ENCODE assay signal across 8 cellular contexts in genomic region chr3:183427206-183428139, GRCh38. TPM values are rescaled to one million over a fixed set of nuclear protein-coding genes. Genes with fewer than 3 reads are reported as not detected.
DNase-seq lines count a peak whose midpoint lies in the region; ATAC-seq and TF ChIP-seq lines count a peak whose summit lies in the region.

No MANE protein-coding gene starts in this region.

- peaks cover under 1% of the 10 kb centered on the region for H3K9me3 Mint-ChIP-seq in T-helper 1 cell treated with Interleukin-12 subunit alpha and Interleukin-12 subunit beta and Interleukin-4 antibody, amounts not matched to agents 30 μg/mL and 1 μg/mL, for 36 hours

- H3K27ac Mint-ChIP-seq in T-helper 1 cell treated with Interleukin-12 subunit alpha and Interleukin-12 subunit beta and Interleukin-4 antibody, amounts not matched to agents 30 μg/mL and 1 μg/mL, for 36 hours = no peak overlapping the region

- peaks cover 2% of the 10 kb centered on the region for H3K36me3 Mint-ChIP-seq in T-helper 1 cell treated with Interleukin-12 subunit alpha and Interleukin-12 subunit beta and Interleukin-4 antibody, amounts not matched to agents 30 μg/mL and 1 μg/mL, for 36 hours (ENCODE audit: low read depth)

- DNase-seq in T-helper 1 cell = no peak
- no peak for DNase-seq in fibroblast of villous mesenchyme (ENCODE audit: low read depth)
- no peak for DNase-seq in retinal pigment epithelial cell (ENCODE audit: low read depth)
- no peak for DNase-seq in NCI-H2196 (lab: John Stamatoyannopoulos, UW; ENCODE audit: unreplicated experiment)
- DNase-seq in D341Med (ENCODE audit: low spot score) = no peak
- DNase-seq in SW 1271 (lab: John Stamatoyannopoulos, UW) = no peak

- no peak for TF ChIP-seq CTCF in fibroblast of villous mesenchyme (IDR thresholded peaks at IDR 0.05; ENCODE audit: insufficient read depth, low read depth, low read length)
- TF ChIP-seq CTCF in retinal pigment epithelial cell (conservative IDR thresholded peaks at IDR 0.05; ENCODE audit: low read depth, low read length) = no peak

- peak overlapping the region; percentile 74 for H3K4me3 Mint-ChIP-seq in T-helper 1 cell treated with Interleukin-12 subunit alpha and Interleukin-12 subunit beta and Interleukin-4 antibody, amounts not matched to agents 30 μg/mL and 1 μg/mL, for 36 hours

- peaks cover 5% of the 10 kb centered on the region for H3K27me3 Mint-ChIP-seq in T-helper 1 cell treated with Interleukin-12 subunit alpha and Interleukin-12 subunit beta and Interleukin-4 antibody, amounts not matched to agents 30 μg/mL and 1 μg/mL, for 36 hours (ENCODE audit: low read depth)

- H3K4me1 Mint-ChIP-seq in T-helper 1 cell treated with Interleukin-12 subunit alpha and Interleukin-12 subunit beta and Interleukin-4 antibody, amounts not matched to agents 30 μg/mL and 1 μg/mL, for 36 hours (ENCODE audit: low read depth) = peaks cover 15% of the 10 kb centered on the region

- ATAC-seq in SK-N-SH treated with all-trans-retinoic acid at 6 μM for 48 hours = peak; percentile 75

- H3K4me3 ChIP-seq in fibroblast of villous mesenchyme (ENCODE audit: low read depth, low read length) (peak overlapping the region; percentile 64), retinal pigment epithelial cell (ENCODE audit: low read length) (peak overlapping the region; percentile 61)

TF ChIP-seq in SK-N-SH treated with all-trans-retinoic acid at 6 μM for 48 hours, 23 proteins besides CTCF, POLR2A, EP300 and RAD21:
- TF ChIP-seq CSRNP3 (CRISPR knock-in tag; IDR thresholded peaks at IDR 0.05) = no peak
- TF ChIP-seq BACH2 (CRISPR knock-in tag; IDR thresholded peaks at IDR 0.05; ENCODE audit: borderline replicate concordance) = no peak
- TF ChIP-seq ARNTL (CRISPR knock-in tag; IDR thresholded peaks at IDR 0.05; ENCODE audit: borderline replicate concordance, low read depth) = no peak
- TF ChIP-seq ZC3H10 (CRISPR knock-in tag; IDR thresholded peaks at IDR 0.05) = no peak
- TF ChIP-seq, protein P1, sequence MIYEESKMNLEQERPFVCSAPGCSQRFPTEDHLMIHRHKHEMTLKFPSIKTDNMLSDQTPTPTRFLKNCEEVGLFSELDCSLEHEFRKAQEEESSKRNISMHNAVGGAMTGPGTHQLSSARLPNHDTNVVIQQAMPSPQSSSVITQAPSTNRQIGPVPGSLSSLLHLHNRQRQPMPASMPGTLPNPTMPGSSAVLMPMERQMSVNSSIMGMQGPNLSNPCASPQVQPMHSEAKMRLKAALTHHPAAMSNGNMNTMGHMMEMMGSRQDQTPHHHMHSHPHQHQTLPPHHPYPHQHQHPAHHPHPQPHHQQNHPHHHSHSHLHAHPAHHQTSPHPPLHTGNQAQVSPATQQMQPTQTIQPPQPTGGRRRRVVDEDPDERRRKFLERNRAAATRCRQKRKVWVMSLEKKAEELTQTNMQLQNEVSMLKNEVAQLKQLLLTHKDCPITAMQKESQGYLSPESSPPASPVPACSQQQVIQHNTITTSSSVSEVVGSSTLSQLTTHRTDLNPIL (CRISPR knock-in tag; IDR thresholded peaks at IDR 0.05; ENCODE audit: low read depth) = no peak
- no peak for TF ChIP-seq ISL1 (CRISPR knock-in tag; IDR thresholded peaks at IDR 0.05)
- no peak for TF ChIP-seq TOX (CRISPR knock-in tag; IDR thresholded peaks at IDR 0.05; ENCODE audit: borderline replicate concordance)
- no peak for TF ChIP-seq TCF4 (CRISPR knock-in tag; IDR thresholded peaks at IDR 0.05; ENCODE audit: borderline replicate concordance)
- TF ChIP-seq GLIS3 (CRISPR knock-in tag; IDR thresholded peaks at IDR 0.05) = no peak

RNA-seq across cellular contexts. Expression of gene MCF2L2, which starts 0.9 kb away (rescaled TPM):
- 0.43 and 0.64 TPM in 2 replicates for total RNA-seq in fibroblast of villous mesenchyme
